In the genomic region with DNA sequence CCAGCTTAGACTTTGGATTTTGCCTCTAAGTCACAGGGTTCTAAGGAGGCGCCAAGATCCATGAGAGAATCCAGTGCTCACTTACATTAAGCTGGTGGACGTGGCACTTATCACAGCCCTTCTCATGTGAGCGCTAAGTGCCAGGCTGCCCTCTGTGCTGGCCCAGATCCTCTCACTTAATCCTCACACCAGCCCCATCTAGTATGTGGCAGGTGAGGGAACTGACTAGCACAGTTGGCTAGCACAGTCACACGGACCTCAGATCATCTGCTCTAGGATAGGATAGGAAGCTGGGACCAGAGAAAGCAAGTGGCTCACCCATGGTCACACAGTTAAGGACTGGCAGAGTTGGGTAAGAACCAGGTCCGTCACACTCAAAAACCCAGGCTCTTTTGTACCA, we compare ENCODE assay signal across 1 cellular context.
TF ChIP-seq lines count a peak whose summit lies in the region.

No MANE protein-coding gene starts in this region.

TF ChIP-seq in A549, 52 proteins besides CTCF, POLR2A, EP300 and RAD21:
- TF ChIP-seq, protein P1, sequence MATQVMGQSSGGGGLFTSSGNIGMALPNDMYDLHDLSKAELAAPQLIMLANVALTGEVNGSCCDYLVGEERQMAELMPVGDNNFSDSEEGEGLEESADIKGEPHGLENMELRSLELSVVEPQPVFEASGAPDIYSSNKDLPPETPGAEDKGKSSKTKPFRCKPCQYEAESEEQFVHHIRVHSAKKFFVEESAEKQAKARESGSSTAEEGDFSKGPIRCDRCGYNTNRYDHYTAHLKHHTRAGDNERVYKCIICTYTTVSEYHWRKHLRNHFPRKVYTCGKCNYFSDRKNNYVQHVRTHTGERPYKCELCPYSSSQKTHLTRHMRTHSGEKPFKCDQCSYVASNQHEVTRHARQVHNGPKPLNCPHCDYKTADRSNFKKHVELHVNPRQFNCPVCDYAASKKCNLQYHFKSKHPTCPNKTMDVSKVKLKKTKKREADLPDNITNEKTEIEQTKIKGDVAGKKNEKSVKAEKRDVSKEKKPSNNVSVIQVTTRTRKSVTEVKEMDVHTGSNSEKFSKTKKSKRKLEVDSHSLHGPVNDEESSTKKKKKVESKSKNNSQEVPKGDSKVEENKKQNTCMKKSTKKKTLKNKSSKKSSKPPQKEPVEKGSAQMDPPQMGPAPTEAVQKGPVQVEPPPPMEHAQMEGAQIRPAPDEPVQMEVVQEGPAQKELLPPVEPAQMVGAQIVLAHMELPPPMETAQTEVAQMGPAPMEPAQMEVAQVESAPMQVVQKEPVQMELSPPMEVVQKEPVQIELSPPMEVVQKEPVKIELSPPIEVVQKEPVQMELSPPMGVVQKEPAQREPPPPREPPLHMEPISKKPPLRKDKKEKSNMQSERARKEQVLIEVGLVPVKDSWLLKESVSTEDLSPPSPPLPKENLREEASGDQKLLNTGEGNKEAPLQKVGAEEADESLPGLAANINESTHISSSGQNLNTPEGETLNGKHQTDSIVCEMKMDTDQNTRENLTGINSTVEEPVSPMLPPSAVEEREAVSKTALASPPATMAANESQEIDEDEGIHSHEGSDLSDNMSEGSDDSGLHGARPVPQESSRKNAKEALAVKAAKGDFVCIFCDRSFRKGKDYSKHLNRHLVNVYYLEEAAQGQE (IDR thresholded peaks at IDR 0.05) = no peak
